ENCODE assay signal across 20 cellular contexts in the genomic region with DNA sequence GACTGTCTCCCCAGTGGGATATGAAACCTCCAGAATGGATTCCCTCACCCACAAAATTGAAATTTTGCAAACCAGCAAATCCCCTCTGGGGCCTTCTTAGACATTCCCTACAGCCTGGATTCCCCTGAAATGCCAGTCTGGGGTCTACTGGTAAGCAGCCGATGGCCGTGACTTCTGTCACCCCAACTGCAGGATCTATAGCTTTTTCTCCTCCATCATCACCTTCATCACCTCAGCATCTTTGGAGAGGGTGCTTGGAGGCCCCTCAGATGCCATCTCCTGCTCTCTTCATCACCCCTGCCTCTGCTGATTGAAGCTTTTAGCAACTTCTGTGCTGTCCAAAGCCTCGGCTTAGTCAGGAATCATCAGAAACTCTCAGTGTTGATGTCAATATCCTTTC. TPM values are rescaled to one million over a fixed set of nuclear protein-coding genes. Genes with fewer than 3 reads are reported as not detected.
"Had no signal": no experiment of that assay in that cellular context is flagged by ENCODE, and none has a peak within 500 bp of the region (broad histone marks: within the 10 kb centered on the region; RNA-seq: fewer than 3 reads in every experiment).

No MANE protein-coding gene starts in this region.

- H3K4me3 Mint-ChIP-seq: activated CD8-positive, alpha-beta T cell treated with anti-CD3 and anti-CD28 coated beads for 36 hours; activated naive CD8-positive, alpha-beta T cell treated with anti-CD3 and anti-CD28 coated beads, Interleukin-2, amount 10 ng/mL, durations not matched to agents 7 days and 5 days; T-helper 1 cell treated with Interleukin-12 subunit alpha and Interleukin-12 subunit beta and Interleukin-4 antibody, amounts not matched to agents 30 μg/mL and 1 μg/mL, for 36 hours had no signal

- ATAC-seq: activated CD4-positive, CD25-positive, alpha-beta regulatory T cell treated with anti-CD3 and anti-CD28 coated beads, Interleukin-2, amount 50 U/mL, for 24 hours; activated CD8-positive, alpha-beta T cell treated with anti-CD3 and anti-CD28 coated beads for 36 hours; body of pancreas; PC-3 had no signal

- H3K27ac ChIP-seq: adrenal gland, body of pancreas had no signal

- H3K27ac Mint-ChIP-seq: activated CD8-positive, alpha-beta T cell treated with anti-CD3 and anti-CD28 coated beads for 36 hours; activated naive CD8-positive, alpha-beta T cell treated with anti-CD3 and anti-CD28 coated beads, Interleukin-2, amount 10 ng/mL, durations not matched to agents 7 days and 5 days; T-helper 1 cell treated with Interleukin-12 subunit alpha and Interleukin-12 subunit beta and Interleukin-4 antibody, amounts not matched to agents 30 μg/mL and 1 μg/mL, for 36 hours had no signal

- H3K4me3 ChIP-seq: adrenal gland, body of pancreas had no signal

- H3K9me3 Mint-ChIP-seq: activated CD8-positive, alpha-beta T cell treated with anti-CD3 and anti-CD28 coated beads for 36 hours; activated naive CD8-positive, alpha-beta T cell treated with anti-CD3 and anti-CD28 coated beads, Interleukin-2, amount 10 ng/mL, durations not matched to agents 7 days and 5 days; T-helper 1 cell treated with Interleukin-12 subunit alpha and Interleukin-12 subunit beta and Interleukin-4 antibody, amounts not matched to agents 30 μg/mL and 1 μg/mL, for 36 hours had no signal

- H3K36me3 Mint-ChIP-seq: activated naive CD8-positive, alpha-beta T cell treated with anti-CD3 and anti-CD28 coated beads, Interleukin-2, amount 10 ng/mL, durations not matched to agents 7 days and 5 days had no signal

- DNase-seq: activated CD4-positive, alpha-beta T cell treated with anti-CD3 and anti-CD28 coated beads for 4 hours; activated CD8-positive, alpha-beta memory T cell treated with anti-CD3 and anti-CD28 coated beads, Interleukin-2, amount 50 U/mL, for 4 hours; activated CD8-positive, alpha-beta T cell treated with anti-CD3 and anti-CD28 coated beads for 36 hours; activated naive CD4-positive, alpha-beta T cell treated with anti-CD3 and anti-CD28 coated beads, Interleukin-2, amount 50 U/mL, for 16 hours; activated naive CD8-positive, alpha-beta T cell treated with anti-CD3 and anti-CD28 coated beads, Interleukin-2, amount 10 ng/mL, durations not matched to agents 7 days and 5 days; adrenal gland; anterior cingulate cortex; body of pancreas; Kasumi-1; KBM-7; NCI-H1105 treated with DMSO at 0.1 percent for 48 hours; NCI-H1436 treated with DMSO at 0.1 percent for 48 hours; NCI-H187; NCI-H2081; NCI-H524; PC-3; SHP77 treated with DMSO at 0.1 percent for 48 hours had no signal

- H3K9me3 ChIP-seq: adrenal gland, body of pancreas had no signal

- H3K36me3 ChIP-seq: adrenal gland had no signal

RNA-seq across cellular contexts. Expression of a gene that starts 2.6 kb away (rescaled TPM):
- total RNA-seq: SK-MEL-5 had no signal
